Comparison of ENCODE assay signal across 1 cellular context in genomic region chr1:10674222-10674621, GRCh38.
TF ChIP-seq lines count a peak whose summit lies in the region.

No MANE protein-coding gene starts in this region.

TF ChIP-seq in H1, 55 proteins besides CTCF, POLR2A, EP300 and RAD21 (continued from another document):
- no peak for TF ChIP-seq CEBPB (IDR thresholded peaks at IDR 0.05; ENCODE audit: low read depth, low read length)
- TF ChIP-seq RFX5 (IDR thresholded peaks at IDR 0.05; ENCODE audit: borderline replicate concordance, low read depth, low read length) = no peak
- no peak for TF ChIP-seq MAX (IDR thresholded peaks at IDR 0.05)
